12 cellular contexts compared by ENCODE assay signal in genomic region chr12:15728118-15728598, GRCh38.
DNase-seq lines count a peak whose midpoint lies in the region; ATAC-seq and TF ChIP-seq lines count a peak whose summit lies in the region.
"Had no signal": no experiment of that assay in that cellular context is flagged by ENCODE, and none has a peak within 500 bp of the region (broad histone marks: within the 10 kb centered on the region; RNA-seq: fewer than 3 reads in every experiment).

No MANE protein-coding gene starts in this region.

- no peaks in the 10 kb centered on the region for H3K9me3 Mint-ChIP-seq in activated T-helper 1 cell treated with anti-CD3 and anti-CD28 coated beads, Interleukin-12 subunit alpha, Interleukin-12 subunit beta, Interleukin-2, Interleukin-4 antibody, amounts not matched to agents 30 ng/mL and 10 ng/mL and 1 ng/mL, durations not matched to agents 14 hours and 24 hours and 36 hours
- H3K9me3 Mint-ChIP-seq in activated CD4-positive, alpha-beta T cell treated with anti-CD3 and anti-CD28 coated beads, Interleukin-2, amount 10 ng/mL, durations not matched to agents 24 days and 14 days, result no peaks in the 10 kb centered on the region

- H3K27me3 ChIP-seq in HCT116 (ENCODE audit: insufficient read depth, low read length) (no peaks in the 10 kb centered on the region), foreskin keratinocyte (no peaks in the 10 kb centered on the region)
- H3K27me3 ChIP-seq: neutrophil had no signal

- H3K4me3 ChIP-seq in HCT116 (replicated peaks in 1 of 2; ENCODE audit: low read depth in 1 of 2, low read length in 2 of 2), result no peak overlapping the region

- peak; percentile 28 for DNase-seq in HCT116 (ENCODE audit: low read depth, low spot score)
- peak; percentile 83 for DNase-seq in amniotic epithelial cell (ENCODE audit: low read depth)
- DNase-seq in foreskin keratinocyte, result peak in 1 of 2 donors; percentile 37
- DNase-seq in smooth muscle cell of the brain vasculature (ENCODE audit: low read depth, low spot score), result peak; percentile 70
- no peak for DNase-seq in activated T-helper 1 cell treated with anti-CD3 and anti-CD28 coated beads, Interleukin-12 subunit alpha, Interleukin-12 subunit beta, Interleukin-2, Interleukin-4 antibody, amounts not matched to agents 30 ng/mL and 10 ng/mL and 1 ng/mL, durations not matched to agents 14 hours and 24 hours and 36 hours (ENCODE audit: low spot score)
- no peak for DNase-seq in stimulated activated CD4-positive, alpha-beta T cell treated with anti-CD3 and anti-CD28 coated beads, Interleukin-4, amount 100 ng/mL, for 4 hours
- no peak for DNase-seq in activated CD4-positive, alpha-beta T cell treated with anti-CD3 and anti-CD28 coated beads, Interleukin-2, amount 10 ng/mL, durations not matched to agents 24 days and 14 days
- no peak for DNase-seq in stimulated activated CD4-positive, alpha-beta T cell treated with anti-CD3 and anti-CD28 coated beads, Interleukin-12 subunit alpha, Interleukin-12 subunit beta, amount 100 ng/mL, for 4 hours
- DNase-seq: Kasumi-1 had no signal

- no peak for TF ChIP-seq POLR2A in HCT116 (IDR thresholded peaks at IDR 0.05; ENCODE audit: borderline replicate concordance, extremely low read depth, insufficient read depth, insufficient read length)

- intact Hi-C loops in HCT116 (cut with micrococcal nuclease), result no loop called here
- intact Hi-C loops in activated T-helper 1 cell treated with anti-CD3 and anti-CD28 coated beads, Interleukin-12 subunit alpha, Interleukin-12 subunit beta, Interleukin-2, Interleukin-4 antibody, amounts not matched to agents 30 ng/mL and 10 ng/mL and 1 ng/mL, durations not matched to agents 14 hours and 24 hours and 36 hours (cut with micrococcal nuclease), result no loop called here
- intact Hi-C loops in activated CD4-positive, alpha-beta T cell treated with anti-CD3 and anti-CD28 coated beads, Interleukin-2, amount 10 ng/mL, durations not matched to agents 24 days and 14 days (cut with micrococcal nuclease), result no loop called here

- CTCF ChIA-PET in HCT116 (lab: Charles Lee), result no interaction called here

- peak overlapping the region; percentile 12; the same call in 1 of the 2 replicates for H3K27ac ChIP-seq in HCT116 (ENCODE audit: low read depth, low read length)
- H3K27ac ChIP-seq in foreskin keratinocyte, result no peak overlapping the region
- H3K27ac ChIP-seq: neutrophil, VCaP had no signal

- peaks cover 2% of the 10 kb centered on the region for H3K27me3 Mint-ChIP-seq in activated T-helper 1 cell treated with anti-CD3 and anti-CD28 coated beads, Interleukin-12 subunit alpha, Interleukin-12 subunit beta, Interleukin-2, Interleukin-4 antibody, amounts not matched to agents 30 ng/mL and 10 ng/mL and 1 ng/mL, durations not matched to agents 14 hours and 24 hours and 36 hours (ENCODE audit: insufficient read depth)
- H3K27me3 Mint-ChIP-seq in activated CD4-positive, alpha-beta T cell treated with anti-CD3 and anti-CD28 coated beads, Interleukin-2, amount 10 ng/mL, durations not matched to agents 24 days and 14 days, result peaks cover 17% of the 10 kb centered on the region

- ATAC-seq in HCT116 (peak; percentile 38), foreskin keratinocyte (peak; percentile 75)

- peaks cover 23 to 57% of the 10 kb centered on the region in 2 experiments; a peak in 3 of 4 replicates for H3K4me1 ChIP-seq in HCT116 (ENCODE audit: control insufficient read depth in 1 of 2, insufficient read depth in 2 of 2, low read length in 2 of 2)
- H3K4me1 ChIP-seq in foreskin keratinocyte, result no peaks in the 10 kb centered on the region

- H3K4me3 Mint-ChIP-seq in activated T-helper 1 cell treated with anti-CD3 and anti-CD28 coated beads, Interleukin-12 subunit alpha, Interleukin-12 subunit beta, Interleukin-2, Interleukin-4 antibody, amounts not matched to agents 30 ng/mL and 10 ng/mL and 1 ng/mL, durations not matched to agents 14 hours and 24 hours and 36 hours, result no peak overlapping the region
- no peak overlapping the region for H3K4me3 Mint-ChIP-seq in activated CD4-positive, alpha-beta T cell treated with anti-CD3 and anti-CD28 coated beads, Interleukin-2, amount 10 ng/mL, durations not matched to agents 24 days and 14 days
- H3K4me3 Mint-ChIP-seq: activated naive CD8-positive, alpha-beta T cell had no signal

- BruUV-seq in HCT116 (replicated peaks; lab: Mats Ljungman, UMichigan), result no TSS peak

- H3K4me1 Mint-ChIP-seq in activated T-helper 1 cell treated with anti-CD3 and anti-CD28 coated beads, Interleukin-12 subunit alpha, Interleukin-12 subunit beta, Interleukin-2, Interleukin-4 antibody, amounts not matched to agents 30 ng/mL and 10 ng/mL and 1 ng/mL, durations not matched to agents 14 hours and 24 hours and 36 hours (ENCODE audit: low read depth), result no peaks in the 10 kb centered on the region
- no peaks in the 10 kb centered on the region for H3K4me1 Mint-ChIP-seq in activated CD4-positive, alpha-beta T cell treated with anti-CD3 and anti-CD28 coated beads, Interleukin-2, amount 10 ng/mL, durations not matched to agents 24 days and 14 days

- no peaks in the 10 kb centered on the region for H4K20me1 ChIP-seq in HCT116 (ENCODE audit: insufficient read depth)

- no peak overlapping the region for H2AFZ ChIP-seq in HCT116 (ENCODE audit: low read depth, low read length, poor library complexity, severe bottlenecking)

- no peaks in the 10 kb centered on the region for H3K36me3 Mint-ChIP-seq in activated T-helper 1 cell treated with anti-CD3 and anti-CD28 coated beads, Interleukin-12 subunit alpha, Interleukin-12 subunit beta, Interleukin-2, Interleukin-4 antibody, amounts not matched to agents 30 ng/mL and 10 ng/mL and 1 ng/mL, durations not matched to agents 14 hours and 24 hours and 36 hours (ENCODE audit: low read depth)
- no peaks in the 10 kb centered on the region for H3K36me3 Mint-ChIP-seq in activated CD4-positive, alpha-beta T cell treated with anti-CD3 and anti-CD28 coated beads, Interleukin-2, amount 10 ng/mL, durations not matched to agents 24 days and 14 days (ENCODE audit: low read depth)
- H3K36me3 Mint-ChIP-seq: activated naive CD8-positive, alpha-beta T cell had no signal

- no peaks in the 10 kb centered on the region for H3K9me2 ChIP-seq in HCT116 (ENCODE audit: insufficient read depth)

- POLR2A ChIA-PET in HCT116 (lab: Charles Lee), result interaction anchor here (0.5 kb wide), 1 partner anchor 24 kb away, joined by 4 read pairs; no protein-coding TSS in a partner anchor

- TF ChIP-seq CTCF in HCT116 (IDR thresholded peaks at IDR 0.05 in 2 of 3, conservative IDR thresholded peaks at IDR 0.05 in 1 of 3; ENCODE audit: borderline replicate concordance in 1 of 3, insufficient read depth in 1 of 3, low read depth in 2 of 3, low read length in 2 of 3), result no peak
- TF ChIP-seq CTCF in foreskin keratinocyte (conservative IDR thresholded peaks at IDR 0.05), result no peak

- H3K9ac ChIP-seq in HCT116 (ENCODE audit: low read length), result no peak overlapping the region

- no peak for TF ChIP-seq RAD21 in HCT116 (IDR thresholded peaks at IDR 0.05; ENCODE audit: low read depth)

- H3K4me2 ChIP-seq in HCT116 (ENCODE audit: low read length), result peak overlapping the region; percentile 32

- peaks cover 90% of the 10 kb centered on the region for H3K79me2 ChIP-seq in HCT116 (ENCODE audit: insufficient read depth, low read length)

- no peak overlapping the region for H3K27ac Mint-ChIP-seq in activated T-helper 1 cell treated with anti-CD3 and anti-CD28 coated beads, Interleukin-12 subunit alpha, Interleukin-12 subunit beta, Interleukin-2, Interleukin-4 antibody, amounts not matched to agents 30 ng/mL and 10 ng/mL and 1 ng/mL, durations not matched to agents 14 hours and 24 hours and 36 hours
- no peak overlapping the region for H3K27ac Mint-ChIP-seq in activated CD4-positive, alpha-beta T cell treated with anti-CD3 and anti-CD28 coated beads, Interleukin-2, amount 10 ng/mL, durations not matched to agents 24 days and 14 days
- H3K27ac Mint-ChIP-seq: activated naive CD8-positive, alpha-beta T cell had no signal

- RAD21 ChIA-PET in HCT116 (lab: Charles Lee; ENCODE audit: low non-redundant PET in 1 of 2, low total read pairs in 2 of 2, uncharacterized antibody in 2 of 2, unreplicated experiment in 2 of 2), result interaction anchor here in 1 of 2 experiments (0.5 kb wide), 1 partner anchor 128 kb away, joined by 4 read pairs; no protein-coding TSS in a partner anchor

- H3K9me3 ChIP-seq in HCT116 (ENCODE audit: control insufficient read depth in 1 of 2, insufficient read depth in 1 of 2, low read depth in 1 of 2, low read length in 2 of 2), result peaks cover 4 to 11% of the 10 kb centered on the region in 2 experiments; a peak in 2 of 4 replicates
- H3K9me3 ChIP-seq: neutrophil had no signal

- no peaks in the 10 kb centered on the region for H3K36me3 ChIP-seq in HCT116 (ENCODE audit: control insufficient read depth in 1 of 2, insufficient read depth in 2 of 2, low read length in 2 of 2)
- H3K36me3 ChIP-seq: neutrophil had no signal

TF ChIP-seq in HCT116, 20 proteins besides CTCF, POLR2A, EP300 and RAD21 (continues in another document):
- TF ChIP-seq SRF (IDR thresholded peaks at IDR 0.05; ENCODE audit: low read depth) (no peak), EZH2 (IDR thresholded peaks at IDR 0.05) (no peak), JUND (IDR thresholded peaks at IDR 0.05) (no peak; the same call in 1 of the 2 replicates), CEBPB (IDR thresholded peaks at IDR 0.05; ENCODE audit: low read depth) (no peak), SIN3A (IDR thresholded peaks at IDR 0.05; ENCODE audit: low read depth) (no peak), ZFX (IDR thresholded peaks at IDR 0.05) (no peak), EZH2phosphoT487 (IDR thresholded peaks at IDR 0.05; ENCODE audit: borderline replicate concordance) (no peak), POLR2AphosphoS5 (IDR thresholded peaks at IDR 0.05; ENCODE audit: low read depth, low read length) (no peak), ZBTB33 (IDR thresholded peaks at IDR 0.05; ENCODE audit: extremely low read depth, insufficient replicate concordance, low read length) (no peak), SP1 (IDR thresholded peaks at IDR 0.05; ENCODE audit: low read depth) (peak; percentile 36; the same call in 1 of the 2 replicates), CBX3 (IDR thresholded peaks at IDR 0.05; ENCODE audit: low read depth) (no peak)

Comparison
In these comparisons a context has a peak if more than half of its experiments do, and no peak if none do; other contexts are left out.
1. DNase-seq: peak in HCT116 (single experiment), amniotic epithelial cell (single experiment) and smooth muscle cell of the brain vasculature (single experiment); none in activated T-helper 1 cell treated with anti-CD3 and anti-CD28 coated beads, Interleukin-12 subunit alpha, Interleukin-12 subunit beta, Interleukin-2, Interleukin-4 antibody, amounts not matched to agents 30 ng/mL and 10 ng/mL and 1 ng/mL, durations not matched to agents 14 hours and 24 hours and 36 hours (single experiment), stimulated activated CD4-positive, alpha-beta T cell treated with anti-CD3 and anti-CD28 coated beads, Interleukin-4, amount 100 ng/mL, for 4 hours (0 of 2), activated CD4-positive, alpha-beta T cell treated with anti-CD3 and anti-CD28 coated beads, Interleukin-2, amount 10 ng/mL, durations not matched to agents 24 days and 14 days (single experiment) and stimulated activated CD4-positive, alpha-beta T cell treated with anti-CD3 and anti-CD28 coated beads, Interleukin-12 subunit alpha, Interleukin-12 subunit beta, amount 100 ng/mL, for 4 hours (single experiment).